In the genomic region with DNA sequence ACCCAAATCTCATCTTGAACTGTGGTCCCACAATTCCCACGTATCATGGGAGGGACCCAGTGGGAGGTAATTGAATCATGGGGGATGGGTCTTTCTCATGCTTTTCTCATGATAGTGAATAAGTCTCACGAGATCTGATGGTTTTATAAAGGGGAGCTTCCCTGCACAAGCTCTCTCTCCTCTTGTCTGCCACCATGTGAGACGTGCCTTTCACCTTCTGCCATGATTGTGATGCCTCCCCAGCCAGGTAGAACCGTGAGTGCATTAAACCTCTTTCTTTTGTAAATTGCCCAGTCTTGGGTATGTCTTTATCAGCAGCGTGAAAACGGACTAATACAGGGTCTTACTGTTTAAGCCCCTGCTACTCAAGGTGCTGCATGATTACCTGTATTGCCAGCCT, we compare ENCODE assay signal across 1 cellular context.
A peak's percentile ranks its signal among the peaks of the same experiment; 100 is the strongest.
TF ChIP-seq lines count a peak whose summit lies in the region.
"Not testable (repeated sequence)": the region's sequence is repeated elsewhere in the genome, so short reads cannot be mapped to it uniquely, and the experiment has no call there.

No MANE protein-coding gene starts in this region.

- H3K4me1 ChIP-seq in HEK293 (ENCODE audit: control insufficient read depth, insufficient read depth, low read length), result not testable (repeated sequence)

- H3K27ac ChIP-seq in HEK293 (ENCODE audit: extremely low read depth, low read depth, low read length), result not testable (repeated sequence)

- CTCF ChIA-PET in HEK293 (lab: Yijun Ruan, JAX), result not testable (repeated sequence)

- not testable (repeated sequence) for H3K4me3 ChIP-seq in HEK293 (ENCODE audit: low read depth, low read length)

- not testable (repeated sequence) for H3K9me3 ChIP-seq in HEK293 (ENCODE audit: control insufficient read depth, insufficient read depth, low read depth, low read length)

- POLR2A ChIA-PET in HEK293 (lab: Yijun Ruan, JAX), result not testable (repeated sequence)

- not testable (repeated sequence) for TF ChIP-seq CTCF in HEK293 (tag by site-specific recombination; IDR thresholded peaks at IDR 0.05)

- not testable (repeated sequence) for H3K36me3 ChIP-seq in HEK293 (ENCODE audit: control insufficient read depth in 2 of 2, insufficient read depth in 1 of 2, low read length in 2 of 2)

TF ChIP-seq in HEK293, 187 proteins besides CTCF, POLR2A, EP300 and RAD21:
- TF ChIP-seq SETDB1 (IDR thresholded peaks at IDR 0.05; ENCODE audit: insufficient read length, low read length) (peak; percentile 89), TRIM28 (IDR thresholded peaks at IDR 0.05; ENCODE audit: borderline replicate concordance, low read length) (peak; percentile 86; the same call in 1 of the 2 replicates)
